ENCODE assay signal across 9 cellular contexts in the genomic region with DNA sequence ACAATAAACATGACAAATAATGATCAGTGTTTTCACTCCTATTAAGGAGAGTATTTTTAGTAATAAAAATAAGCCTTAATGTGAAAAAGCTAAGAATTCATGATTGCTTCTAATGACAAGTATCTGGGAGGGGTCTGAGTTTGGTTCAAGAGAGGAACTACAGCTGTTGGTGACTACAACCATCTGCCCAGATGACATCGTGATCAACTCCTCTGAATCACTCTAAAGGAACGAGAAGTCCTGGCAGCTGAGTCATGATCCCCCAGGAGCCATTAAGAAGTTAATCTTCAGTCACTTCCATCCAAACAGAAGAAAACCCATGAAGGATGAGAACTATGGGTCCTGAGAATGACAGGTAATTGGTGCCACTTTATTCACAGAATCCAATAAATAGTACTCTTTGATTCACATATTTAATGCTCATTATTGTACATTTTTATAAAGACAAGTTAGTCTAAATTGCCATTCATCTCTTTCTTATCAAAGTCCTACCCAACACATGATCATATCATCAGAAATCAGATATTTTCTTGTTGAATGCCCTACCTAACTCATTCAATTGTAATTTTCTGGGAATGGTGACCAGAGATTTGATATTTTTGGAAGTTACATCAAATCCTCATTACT. TPM values are rescaled to one million over a fixed set of nuclear protein-coding genes. Genes with fewer than 3 reads are reported as not detected.
DNase-seq lines count a peak whose midpoint lies in the region; ATAC-seq lines count a peak whose summit lies in the region.
"Had no signal": no experiment of that assay in that cellular context is flagged by ENCODE, and none has a peak within 500 bp of the region (broad histone marks: within the 10 kb centered on the region; RNA-seq: fewer than 3 reads in every experiment).

No MANE protein-coding gene starts in this region.

- peaks cover 90% of the 10 kb centered on the region for H3K4me1 ChIP-seq in skeletal muscle satellite cell (ENCODE audit: control insufficient read depth, insufficient read depth, low read length)
- H3K4me1 ChIP-seq: prostate gland had no signal

- H3K4me3 ChIP-seq in SK-N-MC: no peak overlapping the region
- no peak overlapping the region for H3K4me3 ChIP-seq in skeletal muscle satellite cell (ENCODE audit: low read length)
- H3K4me3 ChIP-seq: prostate gland had no signal

- ATAC-seq in HG03280 (IDR thresholded peaks at IDR 0.05; ENCODE audit: unreplicated experiment): no peak
- ATAC-seq in HG02870 (IDR thresholded peaks at IDR 0.05; ENCODE audit: unreplicated experiment): no peak

- peak; percentile 83 for DNase-seq in GM04503 (ENCODE audit: low read depth)
- no peak for DNase-seq in SK-N-MC (ENCODE audit: low read depth, low spot score)
- DNase-seq in fibroblast of the conjunctiva (ENCODE audit: low read depth): peak; percentile 86
- DNase-seq in midbrain (lab: John Stamatoyannopoulos, UW): no peak
- no peak for DNase-seq in GM19238 (ENCODE audit: insufficient read length, low spot score)

- no peaks in the 10 kb centered on the region; the same call in 1 of the 2 replicates for H3K36me3 ChIP-seq in SK-N-MC (ENCODE audit: insufficient read depth, low read length)
- peaks cover 47% of the 10 kb centered on the region for H3K36me3 ChIP-seq in skeletal muscle satellite cell (ENCODE audit: insufficient read depth, low read length)
- H3K36me3 ChIP-seq: prostate gland had no signal

- peak overlapping the region; percentile 78 for H3K4me2 ChIP-seq in skeletal muscle satellite cell (ENCODE audit: low read length)

- H3K9ac ChIP-seq in SK-N-MC (ENCODE audit: insufficient read length) (no peak overlapping the region), skeletal muscle satellite cell (ENCODE audit: low read depth, low read length) (peak overlapping the region; percentile 78)

- no peaks in the 10 kb centered on the region for H3K9me3 ChIP-seq in SK-N-MC (ENCODE audit: low read depth, low read length)
- no peaks in the 10 kb centered on the region for H3K9me3 ChIP-seq in skeletal muscle satellite cell (replicated peaks; ENCODE audit: low read length)
- H3K9me3 ChIP-seq: prostate gland had no signal

- peak overlapping the region; percentile 89; the same call in 1 of the 2 replicates for H3K27ac ChIP-seq in SK-N-MC
- H3K27ac ChIP-seq: prostate gland had no signal

- H3K27me3 ChIP-seq in skeletal muscle satellite cell (ENCODE audit: control insufficient read depth, insufficient read depth, low read length): no peaks in the 10 kb centered on the region

RNA-seq across cellular contexts. Expression of gene TFPI, which starts 6.8 kb away (rescaled TPM):
- total RNA-seq in skeletal muscle satellite cell (2012; rRNA removed): 304 and 327 TPM in 2 replicates

Comparison
In these comparisons a context has a peak if more than half of its experiments do, and no peak if none do; other contexts are left out.
1. DNase-seq: peak in GM04503 (single experiment) and fibroblast of the conjunctiva (single experiment); none in SK-N-MC (single experiment), midbrain (single experiment) and GM19238 (single experiment).